In genomic region chr13:78465250-78465649, GRCh38 we compare ENCODE assay signal across 29 cellular contexts.
"Had no signal": no experiment of that assay in that cellular context is flagged by ENCODE, and none has a peak within 500 bp of the region (broad histone marks: within the 10 kb centered on the region; RNA-seq: fewer than 3 reads in every experiment).

No MANE protein-coding gene starts in this region.

- H3K4me1 ChIP-seq: ascending aorta, breast epithelium, colonic mucosa, heart left ventricle had no signal

- ATAC-seq: activated CD4-positive, CD25-positive, alpha-beta regulatory T cell treated with anti-CD3 and anti-CD28 coated beads, Interleukin-2, amount 50 U/mL, for 24 hours; activated CD8-positive, alpha-beta T cell treated with anti-CD3 and anti-CD28 coated beads for 36 hours; activated naive CD8-positive, alpha-beta T cell treated with anti-CD3 and anti-CD28 coated beads, Interleukin-2, amount 50 U/mL, for 24 hours; activated T-cell treated with anti-CD3 and anti-CD28 coated beads, Interleukin-2, amount 50 U/mL, for 4 hours; activated T-helper 17 cell treated with anti-CD3 and anti-CD28 coated beads, Interleukin-2, amount 50 U/mL, for 72 hours; esophagus mucosa; heart left ventricle; T-helper 17 cell had no signal

- H3K36me3 ChIP-seq: ascending aorta, breast epithelium, cardiac muscle cell, colonic mucosa, heart left ventricle, WERI-Rb-1 had no signal

- H3K9me3 ChIP-seq: ascending aorta, breast epithelium, colonic mucosa, heart left ventricle had no signal

- H3K4me3 ChIP-seq: ascending aorta, breast epithelium, cardiac muscle cell, colonic mucosa, heart left ventricle had no signal

- H3K27ac ChIP-seq: ascending aorta, breast epithelium, cardiac muscle cell, colonic mucosa, heart left ventricle, WERI-Rb-1 had no signal

- H3K27me3 ChIP-seq: ascending aorta, breast epithelium, colonic mucosa had no signal

- DNase-seq: activated B cell treated with CpG ODN at 0.5 μM for 24 hours; activated CD4-positive, alpha-beta T cell treated with anti-CD3 and anti-CD28 coated beads for 48 hours; activated CD4-positive, alpha-beta T cell treated with anti-CD3 and anti-CD28 coated beads, Interleukin-2, amount 50 U/mL, for 1 hour; activated CD4-positive, alpha-beta T cell treated with anti-CD3 and anti-CD28 coated beads, Interleukin-2, amount 50 U/mL, for 48 hours; activated CD8-positive, alpha-beta memory T cell treated with anti-CD3 and anti-CD28 coated beads for 24 hours; activated CD8-positive, alpha-beta T cell treated with anti-CD3 and anti-CD28 coated beads for 36 hours; activated effector memory CD4-positive, alpha-beta T cell treated with Interleukin-2 at 50 U/mL for 16 hours; activated gamma-delta T cell treated with Interleukin-2 at 50 U/mL for 16 hours; activated naive CD4-positive, alpha-beta T cell treated with anti-CD3 and anti-CD28 coated beads, Interleukin-2, amount 50 U/mL, for 16 hours; activated naive CD4-positive, alpha-beta T cell treated with Interleukin-2 at 50 U/mL for 16 hours; activated naive CD8-positive, alpha-beta T cell treated with anti-CD3 and anti-CD28 coated beads for 36 hours; activated naive CD8-positive, alpha-beta T cell treated with anti-CD3 and anti-CD28 coated beads, Interleukin-2, amount 50 U/mL, for 24 hours; activated T-cell treated with anti-CD3 and anti-CD28 coated beads, Interleukin-2, amount 50 U/mL, for 4 hours; central memory CD4-positive, alpha-beta T cell; cerebellar nuclear complex; colonic mucosa; effector CD8-positive, alpha-beta T cell; foreskin fibroblast; glutamatergic neuron; heart left ventricle; T-helper 17 cell; T1000; WERI-Rb-1 had no signal
